In the genomic region with DNA sequence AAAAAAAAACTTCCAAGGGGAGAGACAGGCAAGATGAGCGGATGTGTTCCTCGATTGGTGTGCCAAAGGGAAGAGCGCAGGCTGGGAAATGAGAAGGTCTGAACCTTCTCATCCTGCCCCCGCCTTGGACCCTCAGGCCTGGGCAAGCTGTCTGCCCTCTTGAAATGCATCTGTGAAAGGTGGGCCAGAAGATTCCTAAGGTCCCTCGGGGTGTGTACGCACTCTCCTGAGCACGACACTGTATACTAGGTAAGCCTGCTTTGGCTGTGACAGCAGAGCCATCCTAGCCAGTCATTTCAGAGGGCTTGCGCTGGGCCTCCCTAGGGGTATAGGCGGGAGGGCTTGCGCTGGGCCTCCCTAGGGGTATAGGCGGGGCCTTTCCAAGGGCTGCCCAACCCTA, we compare ENCODE assay signal across 15 cellular contexts. TPM values are rescaled to one million over a fixed set of nuclear protein-coding genes. Genes with fewer than 3 reads are reported as not detected.
A peak's percentile ranks its signal among the peaks of the same experiment; 100 is the strongest.
DNase-seq lines count a peak whose midpoint lies in the region; ATAC-seq and TF ChIP-seq lines count a peak whose summit lies in the region.
"Had no signal": no experiment of that assay in that cellular context is flagged by ENCODE, and none has a peak within 500 bp of the region (broad histone marks: within the 10 kb centered on the region; RNA-seq: fewer than 3 reads in every experiment).

No MANE protein-coding gene starts in this region.

- H3K4me3 Mint-ChIP-seq in endothelial cell (ENCODE audit: unreplicated experiment): no peak overlapping the region
- no peak overlapping the region for H3K4me3 Mint-ChIP-seq in activated T-helper 2 cell treated with anti-CD3 and anti-CD28 coated beads, Interferon-gamma antibody, Interleukin-2, Interleukin-4, amounts not matched to agents 10 μg/mL and 5 μg/mL and 100 μg/mL, durations not matched to agents 14 hours and 24 hours and 36 hours (ENCODE audit: low read depth)

- peak; percentile 17 for ATAC-seq in left ventricle myocardium superior
- ATAC-seq: HCT116 had no signal

- H3K4me1 ChIP-seq in osteoblast (ENCODE audit: insufficient read depth, low read length): no peaks in the 10 kb centered on the region
- H3K4me1 ChIP-seq: SJCRH30 had no signal

- no peak for TF ChIP-seq CTCF in endothelial cell (IDR thresholded peaks at IDR 0.05; ENCODE audit: unreplicated experiment)
- TF ChIP-seq CTCF in osteoblast (IDR thresholded peaks at IDR 0.05; ENCODE audit: extremely low read depth, low read depth, low read length): no peak

- H3K27ac Mint-ChIP-seq in endothelial cell (ENCODE audit: unreplicated experiment): peak overlapping the region; percentile 85
- no peak overlapping the region for H3K27ac Mint-ChIP-seq in activated T-helper 2 cell treated with anti-CD3 and anti-CD28 coated beads, Interferon-gamma antibody, Interleukin-2, Interleukin-4, amounts not matched to agents 10 μg/mL and 5 μg/mL and 100 μg/mL, durations not matched to agents 14 hours and 24 hours and 36 hours

- H3K9me3 Mint-ChIP-seq in endothelial cell (ENCODE audit: unreplicated experiment): no peaks in the 10 kb centered on the region
- H3K9me3 Mint-ChIP-seq in activated T-helper 2 cell treated with anti-CD3 and anti-CD28 coated beads, Interferon-gamma antibody, Interleukin-2, Interleukin-4, amounts not matched to agents 10 μg/mL and 5 μg/mL and 100 μg/mL, durations not matched to agents 14 hours and 24 hours and 36 hours: no peaks in the 10 kb centered on the region

- H2AFZ ChIP-seq in osteoblast (ENCODE audit: low read length): no peak overlapping the region

- H3K4me1 Mint-ChIP-seq in endothelial cell (ENCODE audit: unreplicated experiment): peaks cover 67% of the 10 kb centered on the region
- H3K4me1 Mint-ChIP-seq in activated T-helper 2 cell treated with anti-CD3 and anti-CD28 coated beads, Interferon-gamma antibody, Interleukin-2, Interleukin-4, amounts not matched to agents 10 μg/mL and 5 μg/mL and 100 μg/mL, durations not matched to agents 14 hours and 24 hours and 36 hours (ENCODE audit: low read depth): peaks cover 2% of the 10 kb centered on the region

- no peaks in the 10 kb centered on the region for H3K27me3 ChIP-seq in osteoblast (ENCODE audit: insufficient read depth, low read length)
- H3K27me3 ChIP-seq: SJCRH30 had no signal

- intact Hi-C loops in left ventricle myocardium superior (cut with micrococcal nuclease): no loop called here
- intact Hi-C loops in activated T-helper 2 cell treated with anti-CD3 and anti-CD28 coated beads, Interferon-gamma antibody, Interleukin-2, Interleukin-4, amounts not matched to agents 10 μg/mL and 5 μg/mL and 100 μg/mL, durations not matched to agents 14 hours and 24 hours and 36 hours (cut with micrococcal nuclease): no loop called here

- H4K20me1 ChIP-seq in osteoblast (ENCODE audit: insufficient read depth, low read length): no peaks in the 10 kb centered on the region

- H3K4me3 ChIP-seq in osteoblast (ENCODE audit: insufficient read depth, low read length): no peak overlapping the region
- H3K4me3 ChIP-seq: SJCRH30 had no signal

- H3K36me3 ChIP-seq in osteoblast (ENCODE audit: insufficient read depth, low read length): no peaks in the 10 kb centered on the region
- H3K36me3 ChIP-seq: SJCRH30 had no signal

- H3K4me2 ChIP-seq in osteoblast (ENCODE audit: insufficient read depth, low read length): no peak overlapping the region

- peaks cover 15% of the 10 kb centered on the region for H3K79me2 ChIP-seq in osteoblast (ENCODE audit: insufficient read depth, low read length)

- H3K36me3 Mint-ChIP-seq in endothelial cell (ENCODE audit: low read depth, unreplicated experiment): peaks cover 9% of the 10 kb centered on the region
- H3K36me3 Mint-ChIP-seq in activated T-helper 2 cell treated with anti-CD3 and anti-CD28 coated beads, Interferon-gamma antibody, Interleukin-2, Interleukin-4, amounts not matched to agents 10 μg/mL and 5 μg/mL and 100 μg/mL, durations not matched to agents 14 hours and 24 hours and 36 hours (ENCODE audit: low read depth): no peaks in the 10 kb centered on the region

- peaks cover 7% of the 10 kb centered on the region for H3K27me3 Mint-ChIP-seq in endothelial cell (ENCODE audit: unreplicated experiment)
- H3K27me3 Mint-ChIP-seq in activated T-helper 2 cell treated with anti-CD3 and anti-CD28 coated beads, Interferon-gamma antibody, Interleukin-2, Interleukin-4, amounts not matched to agents 10 μg/mL and 5 μg/mL and 100 μg/mL, durations not matched to agents 14 hours and 24 hours and 36 hours (ENCODE audit: low read depth): peaks cover 20% of the 10 kb centered on the region

- no peak overlapping the region for H3K27ac ChIP-seq in osteoblast (ENCODE audit: low read depth, low read length)
- H3K27ac ChIP-seq: C4-2B, SJCRH30 had no signal

- no peaks in the 10 kb centered on the region for H3K9me3 ChIP-seq in osteoblast (ENCODE audit: low read depth, low read length)
- H3K9me3 ChIP-seq: SJCRH30 had no signal

- peak; percentile 59 for DNase-seq in ELF-1 (ENCODE audit: low read depth, low spot score)
- DNase-seq in endothelial cell (ENCODE audit: low spot score): no peak
- DNase-seq in left ventricle myocardium superior: peak; percentile 19
- DNase-seq in osteoblast (ENCODE audit: insufficient read length, low spot score, missing footprints): peak; percentile 14
- no peak for DNase-seq in DMS153 (lab: John Stamatoyannopoulos, UW)
- no peak for DNase-seq in activated T-cell treated with anti-CD3 and anti-CD28 coated beads, Interleukin-2, amount 50 U/mL, for 48 hours
- DNase-seq in AG08396 (ENCODE audit: low spot score): no peak
- no peak for DNase-seq in activated T-helper 2 cell treated with anti-CD3 and anti-CD28 coated beads, Interferon-gamma antibody, Interleukin-2, Interleukin-4, amounts not matched to agents 10 μg/mL and 5 μg/mL and 100 μg/mL, durations not matched to agents 14 hours and 24 hours and 36 hours (ENCODE audit: low spot score)
- DNase-seq: EL, NCI-H1105 treated with DMSO at 0.1 percent for 48 hours, NCI-H187, NCI-H69, SJCRH30 had no signal

RNA-seq across cellular contexts. Expression of a gene that starts 26.8 kb away (rescaled TPM):
- total RNA-seq in endothelial cell (ENCODE audit: unreplicated experiment) (302 TPM), left ventricle myocardium superior (61.2 TPM), osteoblast (0.88 and 1.4 TPM in 2 replicates)
- 0.68 and 0.76 TPM in 2 replicates for total RNA-seq in activated T-helper 2 cell treated with anti-CD3 and anti-CD28 coated beads, Interferon-gamma antibody, Interleukin-2, Interleukin-4, amounts not matched to agents 10 μg/mL and 5 μg/mL and 100 μg/mL, durations not matched to agents 14 hours and 24 hours and 36 hours

Comparison
In these comparisons a context has a peak if more than half of its experiments do, and no peak if none do; other contexts are left out.
1. DNase-seq: peak in ELF-1 (single experiment), left ventricle myocardium superior (single experiment) and osteoblast (single experiment); none in endothelial cell (single experiment), DMS153 (single experiment), activated T-cell treated with anti-CD3 and anti-CD28 coated beads, Interleukin-2, amount 50 U/mL, for 48 hours (0 of 2), AG08396 (single experiment) and activated T-helper 2 cell treated with anti-CD3 and anti-CD28 coated beads, Interferon-gamma antibody, Interleukin-2, Interleukin-4, amounts not matched to agents 10 μg/mL and 5 μg/mL and 100 μg/mL, durations not matched to agents 14 hours and 24 hours and 36 hours (single experiment).
2. RNA of a gene that starts 26.8 kb away (total RNA-seq): 302 TPM in endothelial cell (single experiment) and 61.2 TPM in left ventricle myocardium superior (single experiment); 0.88 to 1.4 TPM in osteoblast and 0.68 to 0.76 TPM in activated T-helper 2 cell treated with anti-CD3 and anti-CD28 coated beads, Interferon-gamma antibody, Interleukin-2, Interleukin-4, amounts not matched to agents 10 μg/mL and 5 μg/mL and 100 μg/mL, durations not matched to agents 14 hours and 24 hours and 36 hours; every median in the first group is over 10 times any median in the second.